ENCODE assay signal across 10 cellular contexts in genomic region chr2:68764041-68764780, GRCh38. TPM values are rescaled to one million over a fixed set of nuclear protein-coding genes. Genes with fewer than 3 reads are reported as not detected.
DNase-seq lines count a peak whose midpoint lies in the region; ATAC-seq, FAIRE-seq and TF ChIP-seq lines count a peak whose summit lies in the region.
"Had no signal": no experiment of that assay in that cellular context is flagged by ENCODE, and none has a peak within 500 bp of the region (broad histone marks: within the 10 kb centered on the region; RNA-seq: fewer than 3 reads in every experiment).

No MANE protein-coding gene starts in this region.

- no peaks in the 10 kb centered on the region for H3F3A ChIP-seq in GM23338 (replicated peaks; ENCODE audit: low read depth)

- H3K4me3 Mint-ChIP-seq in GM23338: no peak overlapping the region
- H3K4me3 Mint-ChIP-seq in effector memory CD8-positive, alpha-beta T cell: peak overlapping the region; percentile 84 to 97

- TF ChIP-seq CTCF in GM23338 (conservative IDR thresholded peaks at IDR 0.05; ENCODE audit: low read depth in 2 of 2): no peak
- TF ChIP-seq CTCF in OCI-LY3 (IDR thresholded peaks at IDR 0.05; ENCODE audit: low read depth, low read length): no peak

- H3K27me3 ChIP-seq in GM23338 (ENCODE audit: insufficient read depth) (no peaks in the 10 kb centered on the region), OCI-LY3 (ENCODE audit: low read depth, low read length) (no peaks in the 10 kb centered on the region), small intestine (ENCODE audit: control insufficient read depth in 2 of 2, insufficient read depth in 2 of 2, low read length in 2 of 2) (no peaks in the 10 kb centered on the region), HAP-1 (ENCODE audit: low read depth) (peaks cover 5% of the 10 kb centered on the region; the same call in 1 of the 2 replicates)
- H3K27me3 ChIP-seq: dorsolateral prefrontal cortex had no signal

- H3K27ac Mint-ChIP-seq in GM23338: peak overlapping the region; percentile 9; the same call in 1 of the 2 replicates
- peak overlapping the region; percentile 81 to 97 for H3K27ac Mint-ChIP-seq in effector memory CD8-positive, alpha-beta T cell

- H3K9me3 ChIP-seq in OCI-LY3 (ENCODE audit: insufficient read depth, low read length): no peaks in the 10 kb centered on the region
- H3K9me3 ChIP-seq in small intestine (ENCODE audit: control insufficient read depth, low read depth): no peaks in the 10 kb centered on the region
- H3K9me3 ChIP-seq in HAP-1: no peaks in the 10 kb centered on the region

- ATAC-seq in GM23338: no peak
- ATAC-seq in effector memory CD8-positive, alpha-beta T cell (replicated peaks): no peak

- WGBS in small intestine, 3 donors: 75 to 90% (median 78%) methylated on average over 6 of the region's 6 CpGs

- no peak for DNase-seq in GM23338 (ENCODE audit: low spot score)
- DNase-seq in effector memory CD8-positive, alpha-beta T cell: no peak
- no peak for DNase-seq in small intestine
- no peak for DNase-seq in NCI-H446 treated with DMSO at 0.1 percent for 48 hours (lab: John Stamatoyannopoulos, UW)
- no peak for DNase-seq in HAP-1 (ENCODE audit: low spot score in 2 of 2)
- DNase-seq in middle frontal gyrus (ENCODE audit: extremely low spot score, low spot score): no peak
- DNase-seq: dorsolateral prefrontal cortex, GDM1, SIG-M5 had no signal

- H3K9ac ChIP-seq in OCI-LY3 (ENCODE audit: low read length): peak overlapping the region; percentile 100

- H2AFZ ChIP-seq in GM23338 (no peak overlapping the region; the same call in 1 of the 2 replicates), OCI-LY3 (ENCODE audit: low read depth, low read length) (no peak overlapping the region)

- H3K9me3 Mint-ChIP-seq in GM23338: no peaks in the 10 kb centered on the region
- no peaks in the 10 kb centered on the region for H3K9me3 Mint-ChIP-seq in effector memory CD8-positive, alpha-beta T cell

- H3K36me3 Mint-ChIP-seq in GM23338 (ENCODE audit: low read depth): no peaks in the 10 kb centered on the region
- peaks cover 23% of the 10 kb centered on the region for H3K36me3 Mint-ChIP-seq in effector memory CD8-positive, alpha-beta T cell (ENCODE audit: insufficient read depth)

- H3K4me2 ChIP-seq in GM23338 (peak overlapping the region; percentile 23), OCI-LY3 (ENCODE audit: low read length) (peak overlapping the region; percentile 83)

- H3K4me3 ChIP-seq in GM23338 (no peak overlapping the region), OCI-LY3 (ENCODE audit: low read length) (peak overlapping the region; percentile 66), small intestine (ENCODE audit: low read depth in 1 of 2, low read length in 2 of 2) (peak overlapping the region in 1 of 2 donors; percentile 30), HAP-1 (no peak overlapping the region)
- H3K4me3 ChIP-seq: dorsolateral prefrontal cortex had no signal

- H3K36me3 ChIP-seq in GM23338 (ENCODE audit: insufficient read depth) (no peaks in the 10 kb centered on the region), OCI-LY3 (replicated peaks; ENCODE audit: low read depth, low read length) (no peaks in the 10 kb centered on the region), small intestine (ENCODE audit: control insufficient read depth in 2 of 2, insufficient read depth in 2 of 2, low read length in 2 of 2) (no peaks in the 10 kb centered on the region), HAP-1 (replicated peaks) (no peaks in the 10 kb centered on the region)

- H3K9me2 ChIP-seq in GM23338 (ENCODE audit: insufficient read depth): no peaks in the 10 kb centered on the region

- H3K27ac ChIP-seq in GM23338 (ENCODE audit: low read depth) (no peak overlapping the region), OCI-LY3 (ENCODE audit: low read length) (peak overlapping the region; percentile 99), small intestine (ENCODE audit: low read depth in 1 of 2, low read length in 1 of 2) (peak overlapping the region; percentile 67 to 83)

- peaks cover 27% of the 10 kb centered on the region for H3K4me1 Mint-ChIP-seq in GM23338
- H3K4me1 Mint-ChIP-seq in effector memory CD8-positive, alpha-beta T cell (ENCODE audit: low read depth in 2 of 2): peaks cover 76 to 81% of the 10 kb centered on the region in 2 donors

- no peaks in the 10 kb centered on the region for H3K79me2 ChIP-seq in GM23338 (replicated peaks; ENCODE audit: insufficient read depth)
- peaks cover 73% of the 10 kb centered on the region for H3K79me2 ChIP-seq in OCI-LY3 (ENCODE audit: low read length)

- H3K4me1 ChIP-seq in GM23338 (ENCODE audit: insufficient read depth): peaks cover 27% of the 10 kb centered on the region
- peaks cover 99% of the 10 kb centered on the region for H3K4me1 ChIP-seq in OCI-LY3 (ENCODE audit: low read length)
- peaks cover 0 to 4% of the 10 kb centered on the region in 2 donors for H3K4me1 ChIP-seq in small intestine (ENCODE audit: control insufficient read depth in 2 of 2, insufficient read depth in 1 of 2, low read depth in 1 of 2, low read length in 1 of 2)
- no peaks in the 10 kb centered on the region for H3K4me1 ChIP-seq in HAP-1

- no peak for FAIRE-seq in small intestine (lab: Jason Lieb, UNC)

- peaks cover 3% of the 10 kb centered on the region for H3K27me3 Mint-ChIP-seq in GM23338 (ENCODE audit: insufficient read depth, low read depth, poor library complexity)
- H3K27me3 Mint-ChIP-seq in effector memory CD8-positive, alpha-beta T cell: no peaks in the 10 kb centered on the region

- in situ Hi-C loops in HAP-1 (cut with MboI; ENCODE audit: low sequenced_read_pairs): no loop called here

- H4K20me1 ChIP-seq in GM23338 (replicated peaks; ENCODE audit: insufficient read depth) (no peaks in the 10 kb centered on the region), OCI-LY3 (ENCODE audit: insufficient read depth, low read length) (no peaks in the 10 kb centered on the region)

TF ChIP-seq in GM23338, 12 proteins besides CTCF, POLR2A, EP300 and RAD21 (continues in another document):
- no peak for TF ChIP-seq NANOG (IDR thresholded peaks at IDR 0.05; ENCODE audit: borderline replicate concordance)
- TF ChIP-seq CREB1 (CRISPR knock-in tag; IDR thresholded peaks at IDR 0.05; ENCODE audit: low read depth): no peak
- TF ChIP-seq JUNB (IDR thresholded peaks at IDR 0.05; ENCODE audit: unreplicated experiment): no peak
- TF ChIP-seq POLR2AphosphoS5 (IDR thresholded peaks at IDR 0.05; ENCODE audit: low read depth): no peak
- TF ChIP-seq, protein P1, sequence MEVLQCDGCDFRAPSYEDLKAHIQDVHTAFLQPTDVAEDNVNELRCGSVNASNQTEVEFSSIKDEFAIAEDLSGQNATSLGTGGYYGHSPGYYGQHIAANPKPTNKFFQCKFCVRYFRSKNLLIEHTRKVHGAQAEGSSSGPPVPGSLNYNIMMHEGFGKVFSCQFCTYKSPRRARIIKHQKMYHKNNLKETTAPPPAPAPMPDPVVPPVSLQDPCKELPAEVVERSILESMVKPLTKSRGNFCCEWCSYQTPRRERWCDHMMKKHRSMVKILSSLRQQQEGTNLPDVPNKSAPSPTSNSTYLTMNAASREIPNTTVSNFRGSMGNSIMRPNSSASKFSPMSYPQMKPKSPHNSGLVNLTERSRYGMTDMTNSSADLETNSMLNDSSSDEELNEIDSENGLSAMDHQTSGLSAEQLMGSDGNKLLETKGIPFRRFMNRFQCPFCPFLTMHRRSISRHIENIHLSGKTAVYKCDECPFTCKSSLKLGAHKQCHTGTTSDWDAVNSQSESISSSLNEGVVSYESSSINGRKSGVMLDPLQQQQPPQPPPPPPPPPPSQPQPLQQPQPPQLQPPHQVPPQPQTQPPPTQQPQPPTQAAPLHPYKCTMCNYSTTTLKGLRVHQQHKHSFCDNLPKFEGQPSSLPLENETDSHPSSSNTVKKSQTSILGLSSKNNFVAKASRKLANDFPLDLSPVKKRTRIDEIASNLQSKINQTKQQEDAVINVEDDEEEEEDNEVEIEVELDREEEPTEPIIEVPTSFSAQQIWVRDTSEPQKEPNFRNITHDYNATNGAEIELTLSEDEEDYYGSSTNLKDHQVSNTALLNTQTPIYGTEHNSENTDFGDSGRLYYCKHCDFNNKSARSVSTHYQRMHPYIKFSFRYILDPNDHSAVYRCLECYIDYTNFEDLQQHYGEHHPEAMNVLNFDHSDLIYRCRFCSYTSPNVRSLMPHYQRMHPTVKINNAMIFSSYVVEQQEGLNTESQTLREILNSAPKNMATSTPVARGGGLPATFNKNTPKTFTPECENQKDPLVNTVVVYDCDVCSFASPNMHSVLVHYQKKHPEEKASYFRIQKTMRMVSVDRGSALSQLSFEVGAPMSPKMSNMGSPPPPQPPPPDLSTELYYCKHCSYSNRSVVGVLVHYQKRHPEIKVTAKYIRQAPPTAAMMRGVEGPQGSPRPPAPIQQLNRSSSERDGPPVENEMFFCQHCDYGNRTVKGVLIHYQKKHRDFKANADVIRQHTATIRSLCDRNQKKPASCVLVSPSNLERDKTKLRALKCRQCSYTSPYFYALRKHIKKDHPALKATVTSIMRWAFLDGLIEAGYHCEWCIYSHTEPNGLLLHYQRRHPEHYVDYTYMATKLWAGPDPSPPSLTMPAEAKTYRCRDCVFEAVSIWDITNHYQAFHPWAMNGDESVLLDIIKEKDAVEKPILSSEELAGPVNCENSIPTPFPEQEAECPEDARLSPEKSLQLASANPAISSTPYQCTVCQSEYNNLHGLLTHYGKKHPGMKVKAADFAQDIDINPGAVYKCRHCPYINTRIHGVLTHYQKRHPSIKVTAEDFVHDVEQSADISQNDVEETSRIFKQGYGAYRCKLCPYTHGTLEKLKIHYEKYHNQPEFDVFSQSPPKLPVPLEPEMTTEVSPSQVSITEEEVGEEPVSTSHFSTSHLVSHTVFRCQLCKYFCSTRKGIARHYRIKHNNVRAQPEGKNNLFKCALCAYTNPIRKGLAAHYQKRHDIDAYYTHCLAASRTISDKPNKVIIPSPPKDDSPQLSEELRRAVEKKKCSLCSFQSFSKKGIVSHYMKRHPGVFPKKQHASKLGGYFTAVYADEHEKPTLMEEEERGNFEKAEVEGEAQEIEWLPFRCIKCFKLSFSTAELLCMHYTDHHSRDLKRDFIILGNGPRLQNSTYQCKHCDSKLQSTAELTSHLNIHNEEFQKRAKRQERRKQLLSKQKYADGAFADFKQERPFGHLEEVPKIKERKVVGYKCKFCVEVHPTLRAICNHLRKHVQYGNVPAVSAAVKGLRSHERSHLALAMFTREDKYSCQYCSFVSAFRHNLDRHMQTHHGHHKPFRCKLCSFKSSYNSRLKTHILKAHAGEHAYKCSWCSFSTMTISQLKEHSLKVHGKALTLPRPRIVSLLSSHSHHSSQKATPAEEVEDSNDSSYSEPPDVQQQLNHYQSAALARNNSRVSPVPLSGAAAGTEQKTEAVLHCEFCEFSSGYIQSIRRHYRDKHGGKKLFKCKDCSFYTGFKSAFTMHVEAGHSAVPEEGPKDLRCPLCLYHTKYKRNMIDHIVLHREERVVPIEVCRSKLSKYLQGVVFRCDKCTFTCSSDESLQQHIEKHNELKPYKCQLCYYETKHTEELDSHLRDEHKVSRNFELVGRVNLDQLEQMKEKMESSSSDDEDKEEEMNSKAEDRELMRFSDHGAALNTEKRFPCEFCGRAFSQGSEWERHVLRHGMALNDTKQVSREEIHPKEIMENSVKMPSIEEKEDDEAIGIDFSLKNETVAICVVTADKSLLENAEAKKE (CRISPR knock-in tag; IDR thresholded peaks at IDR 0.05): no peak
- TF ChIP-seq EZH2phosphoT487 (IDR thresholded peaks at IDR 0.05; ENCODE audit: unreplicated experiment): no peak

RNA-seq across cellular contexts. Expression of gene ARHGAP25, which starts 29.6 kb away (rescaled TPM):
- 1.9 and 2.5 TPM in 2 replicates for total RNA-seq in GM23338 (2014; rRNA removed; shearing (Covaris generic))
- polyA plus RNA-seq in GM23338 (2016; fragmentation: Nextera tagmentation; extraction: Ambion mirVana): 1.9 and 2.0 TPM in 2 replicates
- polyA plus RNA-seq in small intestine: 1 to 10 TPM; 1.8 to 7.6 (median 3.6) TPM
